ENCODE assay signal across 31 cellular contexts in the genomic region with DNA sequence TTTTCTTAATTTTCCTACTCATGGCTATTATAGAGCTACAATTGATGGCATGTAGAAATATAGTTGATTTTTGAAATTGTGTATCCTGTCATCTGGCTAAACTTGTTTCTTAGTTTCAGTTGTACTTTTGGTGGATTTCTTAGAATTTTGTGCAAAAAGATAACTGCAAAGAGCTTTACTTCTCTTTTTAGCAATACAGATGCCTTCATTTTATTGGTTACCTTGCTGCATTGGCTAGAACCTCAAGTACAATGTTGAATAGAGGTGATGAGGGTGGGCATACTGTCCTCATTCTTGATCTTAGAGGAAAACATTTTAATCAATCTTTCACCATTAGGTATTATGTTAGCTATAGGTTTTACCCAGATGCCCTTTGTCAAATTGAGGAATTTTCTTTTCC.
"Had no signal": no experiment of that assay in that cellular context is flagged by ENCODE, and none has a peak within 500 bp of the region (broad histone marks: within the 10 kb centered on the region; RNA-seq: fewer than 3 reads in every experiment).

No MANE protein-coding gene starts in this region.

- ATAC-seq: activated CD4-positive, alpha-beta T cell treated with anti-CD3 and anti-CD28 coated beads for 36 hours; activated T-cell treated with anti-CD3 and anti-CD28 coated beads, Interleukin-2, amount 50 U/mL, for 72 hours; effector memory CD8-positive, alpha-beta T cell; gastroesophageal sphincter; mucosa of descending colon; right lobe of liver; stimulated activated memory B cell treated with anti-CD40 and anti-IgM and Interleukin-4, amounts not matched to agents 10 μg/mL and 1 μg/mL and 100 μg/mL, for 72 hours; stimulated activated naive CD8-positive, alpha-beta T cell treated with anti-CD3 and anti-CD28 coated beads, Interleukin-15, amount 100 ng/mL, for 72 hours had no signal

- H3K27ac Mint-ChIP-seq: activated B cell treated with CpG ODN at 0.5 μM for 24 hours; activated CD4-positive, alpha-beta T cell treated with anti-CD3 and anti-CD28 coated beads for 36 hours; activated naive CD8-positive, alpha-beta T cell; activated T-cell treated with anti-CD3 and anti-CD28 coated beads, Interleukin-2, amount 50 U/mL, for 72 hours; brain; nephron progenitor cell; progenitor cell of endocrine pancreas; stimulated activated memory B cell treated with anti-CD40 and anti-IgM and Interleukin-4, amounts not matched to agents 10 μg/mL and 1 μg/mL and 100 μg/mL, for 72 hours; stimulated activated naive CD8-positive, alpha-beta T cell treated with anti-CD3 and anti-CD28 coated beads, Interleukin-15, amount 100 ng/mL, for 72 hours; type B pancreatic cell had no signal

- H3K9me3 Mint-ChIP-seq: effector memory CD8-positive, alpha-beta T cell had no signal

- H3K4me1 ChIP-seq: colonic mucosa, right lobe of liver had no signal

- H3K4me3 Mint-ChIP-seq: activated B cell treated with CpG ODN at 0.5 μM for 24 hours; activated CD4-positive, alpha-beta T cell treated with anti-CD3 and anti-CD28 coated beads for 36 hours; activated naive CD8-positive, alpha-beta T cell; brain; effector memory CD8-positive, alpha-beta T cell; nephron progenitor cell; stimulated activated memory B cell treated with anti-CD40 and anti-IgM and Interleukin-4, amounts not matched to agents 10 μg/mL and 1 μg/mL and 100 μg/mL, for 72 hours; stimulated activated naive CD8-positive, alpha-beta T cell treated with anti-CD3 and anti-CD28 coated beads, Interleukin-15, amount 100 ng/mL, for 72 hours; type B pancreatic cell had no signal

- H3K9me3 ChIP-seq: ascending aorta, colonic mucosa, gastroesophageal sphincter, neutrophil, ovary, right lobe of liver, uterus had no signal

- H3K4me3 ChIP-seq: ascending aorta, cardiac muscle cell, colonic mucosa, gastroesophageal sphincter, hepatocyte, left ventricle myocardium inferior, mucosa of descending colon, ovary, right lobe of liver, skin epidermis, uterus had no signal

- H3K27me3 ChIP-seq: ascending aorta, cardiac muscle cell, colonic mucosa, gastroesophageal sphincter, hepatocyte, ovary, right lobe of liver, uterus had no signal

- H3K27ac ChIP-seq: ascending aorta, cardiac muscle cell, colonic mucosa, gastroesophageal sphincter, hepatocyte, left ventricle myocardium inferior, neutrophil, ovary, right lobe of liver, uterus had no signal

- H3K36me3 ChIP-seq: ascending aorta, cardiac muscle cell, colonic mucosa, gastroesophageal sphincter, left ventricle myocardium inferior, neutrophil, ovary, right lobe of liver, uterus had no signal

- H3K27me3 Mint-ChIP-seq: activated naive CD8-positive, alpha-beta T cell had no signal

- DNase-seq: activated B cell treated with CpG ODN at 0.5 μM for 24 hours; activated CD4-positive, alpha-beta T cell treated with anti-CD3 and anti-CD28 coated beads for 36 hours; activated CD4-positive, alpha-beta T cell treated with anti-CD3 and anti-CD28 coated beads, Interleukin-2, amount 50 U/mL, for 4 hours; activated naive CD4-positive, alpha-beta T cell; activated T-cell treated with anti-CD3 and anti-CD28 coated beads for 4 hours; activated T-cell treated with anti-CD3 and anti-CD28 coated beads, Interleukin-2, amount 50 U/mL, for 72 hours; cerebellar nuclear complex; colonic mucosa; effector memory CD8-positive, alpha-beta T cell; islet precursor cell; left ventricle myocardium inferior; mucosa of descending colon; nephron progenitor cell; ovary; right lobe of liver; stimulated activated CD4-positive, alpha-beta T cell treated with anti-CD3 and anti-CD28 coated beads, Interleukin-4, amount 100 ng/mL, for 24 hours; stimulated activated naive CD8-positive, alpha-beta T cell treated with anti-CD3 and anti-CD28 coated beads, Interleukin-15, amount 100 ng/mL, for 72 hours; substantia nigra; T1000; uterus had no signal

- H3K36me3 Mint-ChIP-seq: brain; stimulated activated memory B cell treated with anti-CD40 and anti-IgM and Interleukin-4, amounts not matched to agents 10 μg/mL and 1 μg/mL and 100 μg/mL, for 72 hours; type B pancreatic cell had no signal

- H3K4me1 Mint-ChIP-seq: activated B cell treated with CpG ODN at 0.5 μM for 24 hours; activated CD4-positive, alpha-beta T cell treated with anti-CD3 and anti-CD28 coated beads for 36 hours; stimulated activated memory B cell treated with anti-CD40 and anti-IgM and Interleukin-4, amounts not matched to agents 10 μg/mL and 1 μg/mL and 100 μg/mL, for 72 hours had no signal
